Comparison of ENCODE assay signal across 8 cellular contexts in genomic region chr19:7926021-7926726, GRCh38. TPM values are rescaled to one million over a fixed set of nuclear protein-coding genes. Genes with fewer than 3 reads are reported as not detected.
DNase-seq lines count a peak whose midpoint lies in the region; ATAC-seq and TF ChIP-seq lines count a peak whose summit lies in the region.

Gene CTXN1 (minus strand): TSS chr19:7926135. CDS start chr19:7925538, 597 bp downstream.

- CTCF ChIA-PET in BJ (lab: Yijun Ruan, JAX), result interaction anchor here (1.4 to 2.4 kb wide), 4 partner anchors 8 to 73 kb away, joined by 5 to 6 read pairs (median 6); no protein-coding TSS in a partner anchor

- WGBS in heart right ventricle, 2 donors, result 11 to 26% methylated on average over 26 to 65 of the region's 65 CpGs
- WGBS in prostate gland, result 16% methylated on average over 31 of the region's 65 CpGs

- H3K36me3 ChIP-seq in BJ (ENCODE audit: control insufficient read depth, insufficient read depth, low read length), result peaks cover 16% of the 10 kb centered on the region
- peaks cover 0 to 35% (median 22%) of the 10 kb centered on the region in 9 donors for H3K36me3 ChIP-seq in heart right ventricle
- peaks cover 9 to 10% of the 10 kb centered on the region in 2 donors for H3K36me3 ChIP-seq in prostate gland
- H3K36me3 ChIP-seq in uterus, result no peaks in the 10 kb centered on the region

- H3K4me1 ChIP-seq in heart right ventricle (peaks cover 16 to 69% (median 41%) of the 10 kb centered on the region in 9 donors), prostate gland (replicated peaks) (peaks cover 21% of the 10 kb centered on the region), uterus (peaks cover 26 to 63% of the 10 kb centered on the region in 2 donors)

- H3K4me1 Mint-ChIP-seq in activated naive CD8-positive, alpha-beta T cell treated with anti-CD3 and anti-CD28 coated beads, Interleukin-2, amount 10 ng/mL, durations not matched to agents 7 days and 5 days, result peaks cover 8% of the 10 kb centered on the region

- H3K9me3 ChIP-seq in heart right ventricle, result no peaks in the 10 kb centered on the region
- H3K9me3 ChIP-seq in prostate gland, result no peaks in the 10 kb centered on the region
- no peaks in the 10 kb centered on the region for H3K9me3 ChIP-seq in uterus

- no peaks in the 10 kb centered on the region for H3K9me3 Mint-ChIP-seq in activated naive CD8-positive, alpha-beta T cell treated with anti-CD3 and anti-CD28 coated beads, Interleukin-2, amount 10 ng/mL, durations not matched to agents 7 days and 5 days

- TF ChIP-seq CTCF in BJ (IDR thresholded peaks at IDR 0.05; ENCODE audit: insufficient read depth, low read depth, low read length) (peak; percentile 12; the same call in 1 of the 2 replicates), heart right ventricle (IDR thresholded peaks at IDR 0.05) (no peak), prostate gland (IDR thresholded peaks at IDR 0.05) (no peak), uterus (IDR thresholded peaks at IDR 0.05) (peak in 2 of 4 experiments; percentile 32 to 46)

- H3K27ac Mint-ChIP-seq in activated naive CD8-positive, alpha-beta T cell treated with anti-CD3 and anti-CD28 coated beads, Interleukin-2, amount 10 ng/mL, durations not matched to agents 7 days and 5 days, result peak within 1 kb of the TSS; percentile 72

- POLR2A ChIA-PET in BJ (lab: Charles Lee), result no interaction called here
- POLR2A ChIA-PET in activated naive CD8-positive, alpha-beta T cell treated with anti-CD3 and anti-CD28 coated beads, Interleukin-2, amount 10 ng/mL, durations not matched to agents 7 days and 5 days (lab: Charles Lee), result interaction anchor here (1.5 kb wide), 1 partner anchor 17 kb away, joined by 9 read pairs; the partner anchor contains the start of gene TIMM44

- TF ChIP-seq POLR2A in prostate gland (IDR thresholded peaks at IDR 0.05), result no peak
- TF ChIP-seq POLR2A in uterus (IDR thresholded peaks at IDR 0.05), result peak in 1 of 2 donors; percentile 48

- H3K27me3 ChIP-seq in BJ (ENCODE audit: control insufficient read depth, insufficient read depth, low read length) (no peaks in the 10 kb centered on the region), heart right ventricle (peaks cover 0 to 8% (median 0%) of the 10 kb centered on the region in 7 donors), prostate gland (replicated peaks; ENCODE audit: insufficient read depth) (no peaks in the 10 kb centered on the region), uterus (no peaks in the 10 kb centered on the region)

- H3K27ac ChIP-seq in heart right ventricle, result peak within 1 kb of the TSS in 2 of 10 donors; percentile 12 to 22
- H3K27ac ChIP-seq in prostate gland, result peak within 1 kb of the TSS; percentile 55 to 90
- peak within 1 kb of the TSS; percentile 97 to 99 for H3K27ac ChIP-seq in uterus

- ATAC-seq in HG03175 (IDR thresholded peaks at IDR 0.05; ENCODE audit: unreplicated experiment) (peak; percentile 36), heart right ventricle (peak in 6 of 8 donors; percentile 20 to 69 (median 38))
- peak; percentile 31 for ATAC-seq in activated naive CD8-positive, alpha-beta T cell treated with anti-CD3 and anti-CD28 coated beads, Interleukin-2, amount 10 ng/mL, durations not matched to agents 7 days and 5 days (ENCODE audit: low read depth)

- H3K4me3 Mint-ChIP-seq in activated naive CD8-positive, alpha-beta T cell treated with anti-CD3 and anti-CD28 coated beads, Interleukin-2, amount 10 ng/mL, durations not matched to agents 7 days and 5 days, result peak within 1 kb of the TSS; percentile 82

- intact Hi-C loops in heart right ventricle (cut with DNase I) (loop anchor here in 4 of 10 donors (5.0 to 10.0 kb wide), 2 partner anchors 71 to 74 kb away; no protein-coding TSS in a partner anchor), prostate gland (cut with DNase I) (loop anchor here (5.0 kb wide), 1 partner anchor 394 kb away; no protein-coding TSS in a partner anchor), uterus (cut with DNase I; ENCODE audit: low total_unique reads) (no loop called here)

- H3K27me3 Mint-ChIP-seq in activated naive CD8-positive, alpha-beta T cell treated with anti-CD3 and anti-CD28 coated beads, Interleukin-2, amount 10 ng/mL, durations not matched to agents 7 days and 5 days, result no peaks in the 10 kb centered on the region

- DNase-seq in BJ (ENCODE audit: low read depth), result no peak
- peak; percentile 49 for DNase-seq in SW480 (ENCODE audit: low spot score)
- peak; percentile 89 for DNase-seq in activated naive CD8-positive, alpha-beta T cell treated with anti-CD3 and anti-CD28 coated beads, Interleukin-2, amount 10 ng/mL, durations not matched to agents 7 days and 5 days
- peak in 1 of 2 donors; percentile 81 for DNase-seq in heart right ventricle
- peak; percentile 69 for DNase-seq in prostate gland (ENCODE audit: low spot score)
- DNase-seq in uterus, result peak; percentile 75 to 87
- no peak for DNase-seq in DMS153 (lab: John Stamatoyannopoulos, UW)

- no peaks in the 10 kb centered on the region for H3K36me3 Mint-ChIP-seq in activated naive CD8-positive, alpha-beta T cell treated with anti-CD3 and anti-CD28 coated beads, Interleukin-2, amount 10 ng/mL, durations not matched to agents 7 days and 5 days

- H3K4me3 ChIP-seq in BJ (ENCODE audit: low read depth, low read length) (peak within 1 kb of the TSS; percentile 41), heart right ventricle (peak within 1 kb of the TSS in 9 of 10 donors; percentile 35 to 51 (median 45)), prostate gland (peak within 1 kb of the TSS; percentile 33 to 55), uterus (peak within 1 kb of the TSS; percentile 32 to 53)

RNA-seq across cellular contexts. Expression of gene CTXN1, which starts in this region (rescaled TPM):
- 1.3 and 2.0 TPM in 2 replicates for polyA plus RNA-seq in BJ (2011; rRNA removed)
- 0.57 and 1.2 TPM in 2 replicates for polyA minus RNA-seq in BJ (2011; rRNA and poly(A)+ RNA removed)
- not detected for total RNA-seq in activated naive CD8-positive, alpha-beta T cell treated with anti-CD3 and anti-CD28 coated beads, Interleukin-2, amount 10 ng/mL, durations not matched to agents 7 days and 5 days
- under 1 TPM in 6 of 10 donors, not detected in 4; 0.18 to 0.44 (median 0.24) TPM for total RNA-seq in heart right ventricle
- under 1 TPM in 1 of 2 donors, not detected in 1; 0.74 TPM for polyA plus RNA-seq in heart right ventricle
- 10 to 100 TPM in 1 of 2 donors, 1 to 10 TPM in 1; 5.0 to 37.1 TPM for total RNA-seq in prostate gland
- 10 to 100 TPM in 2 of 4 donors, 1 to 10 TPM in 1, not detected in 1; 7.2 to 47.1 (median 14.9) TPM for total RNA-seq in uterus

Comparison
In these comparisons a context has a peak if more than half of its experiments do, and no peak if none do; other contexts are left out.
1. Peak in DNase-seq and ATAC-seq in activated naive CD8-positive, alpha-beta T cell treated with anti-CD3 and anti-CD28 coated beads, Interleukin-2, amount 10 ng/mL, durations not matched to agents 7 days and 5 days; RNA of the gene not detected or under 1 TPM.
2. Peak in ATAC-seq and H3K4me3 ChIP-seq in heart right ventricle; RNA of the gene not detected or under 1 TPM.
3. DNase-seq: peak in SW480 (single experiment), prostate gland (single experiment) and uterus (2 of 2); none in BJ (single experiment) and DMS153 (single experiment).
4. Peak in every context shown above with its lines, with median percentiles within 50 percentile points of each other: H3K4me3 ChIP-seq and ATAC-seq.